In the genomic region with DNA sequence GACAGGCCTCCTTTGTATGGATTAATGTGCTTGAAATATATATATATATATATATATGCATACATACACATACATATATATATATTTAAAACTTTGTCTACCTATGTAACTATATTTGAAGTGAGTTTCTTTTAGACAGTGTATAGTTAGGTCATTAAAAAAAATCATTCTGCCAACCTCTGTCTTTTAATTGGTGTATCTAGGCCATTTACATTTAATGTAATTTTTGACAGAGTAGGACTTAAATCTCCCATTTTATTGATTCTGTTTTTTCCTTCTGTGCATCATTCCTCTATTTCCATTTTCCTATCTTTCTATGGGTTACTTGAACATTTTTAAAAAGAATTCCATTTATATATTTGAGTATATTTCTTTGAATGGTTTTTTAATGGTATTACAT, we compare ENCODE assay signal across 29 cellular contexts.
"Had no signal": no experiment of that assay in that cellular context is flagged by ENCODE, and none has a peak within 500 bp of the region (broad histone marks: within the 10 kb centered on the region; RNA-seq: fewer than 3 reads in every experiment).

No MANE protein-coding gene starts in this region.

- H3K9me3 ChIP-seq: testis, thyroid gland had no signal

- DNase-seq: stimulated activated CD4-positive, alpha-beta T cell treated with anti-CD3 and anti-CD28 coated beads, Interleukin-2, amount 100 ng/mL, for 48 hours; stimulated activated CD4-positive, alpha-beta T cell treated with anti-CD3 and anti-CD28 coated beads, Interleukin-4, amount 100 ng/mL, for 1 hour; stimulated activated CD4-positive, alpha-beta T cell treated with anti-CD3 and anti-CD28 coated beads, Interleukin-4, amount 100 ng/mL, for 24 hours; stimulated activated CD4-positive, alpha-beta T cell treated with anti-CD3 and anti-CD28 coated beads, Interleukin-4, amount 100 ng/mL, for 4 hours; stimulated activated CD8-positive, alpha-beta memory T cell treated with anti-CD3 and anti-CD28 coated beads, Interleukin-4, amount 100 ng/mL, for 48 hours; stimulated activated naive B cell treated with anti-CD40 and anti-IgM and Interleukin-4, amounts not matched to agents 10 μg/mL and 1 μg/mL and 100 μg/mL, for 72 hours; stimulated activated naive CD4-positive, alpha-beta T cell; stimulated activated naive CD4-positive, alpha-beta T cell treated with Interleukin-2 at 50 U/mL for 16 hours; stimulated activated naive CD8-positive, alpha-beta T cell treated with anti-CD3 and anti-CD28 coated beads, Interleukin-15, amount 100 ng/mL, for 72 hours; stimulated activated naive CD8-positive, alpha-beta T cell treated with anti-CD3 and anti-CD28 coated beads, Interleukin-15, Interleukin-2, amounts not matched to agents 100 U/mL and 50 U/mL, for 24 hours; stomach; substantia nigra; testis; thyroid gland; transverse colon; trophoblast cell; uterus had no signal

- ATAC-seq: stimulated activated effector memory CD8-positive, alpha-beta T cell treated with anti-CD3 and anti-CD28 coated beads, Interleukin-12 subunit alpha, Interleukin-12 subunit beta, amount 100 ng/mL, for 72 hours; stimulated activated memory B cell treated with anti-CD40 and anti-IgM and Interleukin-4, amounts not matched to agents 10 μg/mL and 1 μg/mL and 100 μg/mL, for 72 hours; stimulated activated naive B cell treated with anti-CD40 and anti-IgM and Interleukin-4, amounts not matched to agents 10 μg/mL and 1 μg/mL and 100 μg/mL, for 72 hours; stimulated activated naive CD8-positive, alpha-beta T cell treated with anti-CD3 and anti-CD28 coated beads, Interleukin-15, amount 100 ng/mL, for 72 hours; stimulated activated naive CD8-positive, alpha-beta T cell treated with anti-CD3 and anti-CD28 coated beads, Interleukin-15, Interleukin-2, amounts not matched to agents 100 U/mL and 50 U/mL, for 24 hours; upper lobe of right lung had no signal

- FAIRE-seq: urothelium cell line had no signal

- H3K36me3 ChIP-seq: stomach, suprapubic skin, thoracic aorta, thyroid gland, tibial artery, tibial nerve, transverse colon, upper lobe of left lung, upper lobe of right lung, uterus, vagina had no signal

- H3K27ac Mint-ChIP-seq: stimulated activated effector memory CD8-positive, alpha-beta T cell treated with anti-CD3 and anti-CD28 coated beads, Interleukin-12 subunit alpha, Interleukin-12 subunit beta, amount 100 ng/mL, for 72 hours; stimulated activated memory B cell treated with anti-CD40 and anti-IgM and Interleukin-4, amounts not matched to agents 10 μg/mL and 1 μg/mL and 100 μg/mL, for 72 hours; stimulated activated naive B cell treated with anti-CD40 and anti-IgM and Interleukin-4, amounts not matched to agents 10 μg/mL and 1 μg/mL and 100 μg/mL, for 72 hours; stimulated activated naive CD8-positive, alpha-beta T cell treated with anti-CD3 and anti-CD28 coated beads, Interleukin-15, amount 100 ng/mL, for 72 hours; stimulated activated naive CD8-positive, alpha-beta T cell treated with anti-CD3 and anti-CD28 coated beads, Interleukin-15, Interleukin-2, amounts not matched to agents 100 ng/mL and 50 ng/mL, for 24 hours; type B pancreatic cell had no signal

- H3K4me1 Mint-ChIP-seq: stimulated activated effector memory CD8-positive, alpha-beta T cell treated with anti-CD3 and anti-CD28 coated beads, Interleukin-12 subunit alpha, Interleukin-12 subunit beta, amount 100 ng/mL, for 72 hours; stimulated activated memory B cell treated with anti-CD40 and anti-IgM and Interleukin-4, amounts not matched to agents 10 μg/mL and 1 μg/mL and 100 μg/mL, for 72 hours; stimulated activated naive B cell treated with anti-CD40 and anti-IgM and Interleukin-4, amounts not matched to agents 10 μg/mL and 1 μg/mL and 100 μg/mL, for 72 hours; stimulated activated naive CD8-positive, alpha-beta T cell treated with anti-CD3 and anti-CD28 coated beads, Interleukin-15, amount 100 ng/mL, for 72 hours had no signal

- H3K27ac ChIP-seq: stomach, suprapubic skin, testis, thoracic aorta, thyroid gland, tibial artery, tibial nerve, transverse colon, upper lobe of left lung, upper lobe of right lung, uterus, vagina had no signal

- H3K4me3 ChIP-seq: stomach, suprapubic skin, testis, thoracic aorta, thyroid gland, tibial artery, tibial nerve, transverse colon, upper lobe of left lung, upper lobe of right lung, uterus, vagina had no signal

- H3K27me3 ChIP-seq: testis, thyroid gland, tibial nerve, transverse colon, vagina had no signal

- H3K4me1 ChIP-seq: testis, tibial artery, tibial nerve, upper lobe of left lung, upper lobe of right lung, uterus, vagina had no signal

- H3K4me3 Mint-ChIP-seq: stimulated activated effector memory CD8-positive, alpha-beta T cell treated with anti-CD3 and anti-CD28 coated beads, Interleukin-12 subunit alpha, Interleukin-12 subunit beta, amount 100 ng/mL, for 72 hours; stimulated activated memory B cell treated with anti-CD40 and anti-IgM and Interleukin-4, amounts not matched to agents 10 μg/mL and 1 μg/mL and 100 μg/mL, for 72 hours; stimulated activated naive B cell treated with anti-CD40 and anti-IgM and Interleukin-4, amounts not matched to agents 10 μg/mL and 1 μg/mL and 100 μg/mL, for 72 hours; stimulated activated naive CD8-positive, alpha-beta T cell treated with anti-CD3 and anti-CD28 coated beads, Interleukin-15, amount 100 ng/mL, for 72 hours; stimulated activated naive CD8-positive, alpha-beta T cell treated with anti-CD3 and anti-CD28 coated beads, Interleukin-15, Interleukin-2, amounts not matched to agents 100 ng/mL and 50 ng/mL, for 24 hours; type B pancreatic cell had no signal
